In the genomic region with DNA sequence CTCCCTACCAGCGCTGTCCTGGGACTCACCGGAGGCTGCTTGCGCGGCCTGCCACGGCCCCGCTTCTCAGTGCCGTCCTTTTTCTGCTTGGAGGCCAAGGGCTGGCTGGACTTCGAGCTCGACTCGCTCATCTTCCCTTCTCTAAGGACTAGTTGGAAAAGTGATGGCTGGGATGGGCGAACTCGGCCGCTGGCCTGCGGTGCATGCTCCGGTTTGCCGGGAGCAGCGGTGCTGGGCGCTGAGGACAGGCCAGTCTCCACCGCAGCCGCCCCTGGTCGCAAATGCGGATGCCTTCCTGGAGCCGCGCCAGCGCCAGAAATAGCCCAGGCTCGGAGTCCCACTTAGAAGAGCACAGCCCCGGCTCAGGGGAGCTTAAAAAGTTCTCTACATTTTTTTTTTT, we compare ENCODE assay signal across 16 cellular contexts.
"Had no signal": no experiment of that assay in that cellular context is flagged by ENCODE, and none has a peak within 500 bp of the region (broad histone marks: within the 10 kb centered on the region; RNA-seq: fewer than 3 reads in every experiment).

No MANE protein-coding gene starts in this region.

- DNase-seq: activated CD4-positive, alpha-beta memory T cell treated with anti-CD3 and anti-CD28 coated beads, Interleukin-2, amount 10 ng/mL, durations not matched to agents 7 days and 5 days; activated gamma-delta T cell; activated T-cell treated with anti-CD3 and anti-CD28 coated beads, Interleukin-2, amount 50 U/mL, for 48 hours; central memory CD4-positive, alpha-beta T cell; effector memory CD4-positive, alpha-beta T cell; mesendoderm; natural killer cell; stomach; T-helper 1 cell; T1000; testis; upper lobe of right lung; WERI-Rb-1 had no signal

- ATAC-seq: activated naive CD4-positive, alpha-beta T cell treated with anti-CD3 and anti-CD28 coated beads, Interleukin-2, amount 50 U/mL, for 72 hours; natural killer cell; right lobe of liver; upper lobe of right lung had no signal

- H3K9me3 ChIP-seq: right lobe of liver, stomach, testis, upper lobe of right lung had no signal

- H3K27me3 ChIP-seq: testis, upper lobe of right lung had no signal

- H3K36me3 ChIP-seq: right lobe of liver, stomach, upper lobe of right lung, WERI-Rb-1 had no signal

- H3K27ac ChIP-seq: right lobe of liver, SK-N-MC, stomach, testis, upper lobe of right lung, WERI-Rb-1 had no signal

- H3K4me3 ChIP-seq: right lobe of liver, SK-N-MC, stomach, testis, upper lobe of right lung had no signal
